ENCODE assay signal across 17 cellular contexts in genomic region chr7:240887-241421, GRCh38. TPM values are rescaled to one million over a fixed set of nuclear protein-coding genes. Genes with fewer than 3 reads are reported as not detected.
DNase-seq lines count a peak whose midpoint lies in the region; ATAC-seq, FAIRE-seq and TF ChIP-seq lines count a peak whose summit lies in the region.
"Had no signal": no experiment of that assay in that cellular context is flagged by ENCODE, and none has a peak within 500 bp of the region (broad histone marks: within the 10 kb centered on the region; RNA-seq: fewer than 3 reads in every experiment).

No MANE protein-coding gene starts in this region.

- peaks cover 6% of the 10 kb centered on the region for H3K4me1 Mint-ChIP-seq in activated naive CD8-positive, alpha-beta T cell treated with anti-CD3 and anti-CD28 coated beads, Interleukin-2, amount 10 ng/mL, durations not matched to agents 7 days and 5 days
- H3K4me1 Mint-ChIP-seq in type B pancreatic cell (ENCODE audit: unreplicated experiment) = peaks cover 5% of the 10 kb centered on the region
- H3K4me1 Mint-ChIP-seq: central memory CD8-positive, alpha-beta T cell had no signal

- peak; percentile 36 for ATAC-seq in activated naive CD8-positive, alpha-beta T cell treated with anti-CD3 and anti-CD28 coated beads, Interleukin-2, amount 10 ng/mL, durations not matched to agents 7 days and 5 days (ENCODE audit: low read depth)
- no peak for ATAC-seq in GM21390 (IDR thresholded peaks at IDR 0.05; ENCODE audit: unreplicated experiment)

- POLR2A ChIA-PET in activated naive CD8-positive, alpha-beta T cell treated with anti-CD3 and anti-CD28 coated beads, Interleukin-2, amount 10 ng/mL, durations not matched to agents 7 days and 5 days (lab: Charles Lee) = no interaction called here

- no peak for TF ChIP-seq POLR2A in GM12891 (IDR thresholded peaks at IDR 0.05; ENCODE audit: low read depth, low read length)

- no peaks in the 10 kb centered on the region for H3K27me3 Mint-ChIP-seq in activated naive CD8-positive, alpha-beta T cell treated with anti-CD3 and anti-CD28 coated beads, Interleukin-2, amount 10 ng/mL, durations not matched to agents 7 days and 5 days
- no peaks in the 10 kb centered on the region for H3K27me3 Mint-ChIP-seq in type B pancreatic cell
- H3K27me3 Mint-ChIP-seq: central memory CD8-positive, alpha-beta T cell had no signal

- no peaks in the 10 kb centered on the region for H3K36me3 Mint-ChIP-seq in activated naive CD8-positive, alpha-beta T cell treated with anti-CD3 and anti-CD28 coated beads, Interleukin-2, amount 10 ng/mL, durations not matched to agents 7 days and 5 days
- H3K36me3 Mint-ChIP-seq in type B pancreatic cell = no peaks in the 10 kb centered on the region

- TF ChIP-seq CTCF in type B pancreatic cell (conservative IDR thresholded peaks at IDR 0.05) = no peak

- no peak for FAIRE-seq in GM12891 (lab: Jason Lieb, UNC)

- DNase-seq in stimulated activated CD4-positive, alpha-beta T cell treated with anti-CD3 and anti-CD28 coated beads, Interleukin-4, amount 100 ng/mL, for 1 hour = peak; percentile 20
- DNase-seq in stimulated activated CD4-positive, alpha-beta T cell treated with anti-CD3 and anti-CD28 coated beads, Interleukin-4, amount 100 ng/mL, for 24 hours = no peak
- DNase-seq in activated naive CD8-positive, alpha-beta T cell treated with anti-CD3 and anti-CD28 coated beads, Interleukin-2, amount 10 ng/mL, durations not matched to agents 7 days and 5 days = no peak
- DNase-seq in left kidney (ENCODE audit: low read depth, low spot score) = peak; percentile 68
- no peak for DNase-seq in type B pancreatic cell (ENCODE audit: extremely low spot score, unreplicated experiment)
- DNase-seq in T-helper 2 cell = no peak
- DNase-seq in GM12891 (ENCODE audit: insufficient read length, low spot score) = no peak
- DNase-seq: activated gamma-delta T cell treated with Interleukin-2 at 50 U/mL for 16 hours; C1 segment of cervical spinal cord; erythroblast; mucosa of descending colon; NCI-H2081 treated with DMSO at 0.1 percent for 48 hours; stimulated activated CD4-positive, alpha-beta T cell treated with anti-CD3 and anti-CD28 coated beads, Interleukin-2, amount 100 ng/mL, for 48 hours; stomach had no signal

- H3K9me3 Mint-ChIP-seq in activated naive CD8-positive, alpha-beta T cell treated with anti-CD3 and anti-CD28 coated beads, Interleukin-2, amount 10 ng/mL, durations not matched to agents 7 days and 5 days = peaks cover 1% of the 10 kb centered on the region
- H3K9me3 Mint-ChIP-seq in type B pancreatic cell = no peaks in the 10 kb centered on the region
- H3K9me3 Mint-ChIP-seq: central memory CD8-positive, alpha-beta T cell had no signal

- H3K27ac Mint-ChIP-seq in activated naive CD8-positive, alpha-beta T cell treated with anti-CD3 and anti-CD28 coated beads, Interleukin-2, amount 10 ng/mL, durations not matched to agents 7 days and 5 days = no peak overlapping the region
- no peak overlapping the region for H3K27ac Mint-ChIP-seq in type B pancreatic cell

- H3K4me3 Mint-ChIP-seq in activated naive CD8-positive, alpha-beta T cell treated with anti-CD3 and anti-CD28 coated beads, Interleukin-2, amount 10 ng/mL, durations not matched to agents 7 days and 5 days = no peak overlapping the region
- no peak overlapping the region for H3K4me3 Mint-ChIP-seq in type B pancreatic cell
- H3K4me3 Mint-ChIP-seq: central memory CD8-positive, alpha-beta T cell had no signal

TF ChIP-seq in GM12891, 5 proteins besides CTCF, POLR2A, EP300 and RAD21:
- TF ChIP-seq SPI1 (IDR thresholded peaks at IDR 0.05; ENCODE audit: low read depth, low read length) (no peak), POU2F2 (IDR thresholded peaks at IDR 0.05; ENCODE audit: low read depth, low read length) (no peak), PAX5 (IDR thresholded peaks at IDR 0.05; ENCODE audit: insufficient read depth, low read length, severe bottlenecking) (no peak), POLR2AphosphoS5 (IDR thresholded peaks at IDR 0.05; ENCODE audit: low read depth, low read length) (no peak), TAF1 (IDR thresholded peaks at IDR 0.05; ENCODE audit: low read depth, low read length) (no peak)
TF ChIP-seq in GM12891: peak in this region for 0.

RNA-seq across cellular contexts. Expression of gene FAM20C, which starts 48.6 kb away (rescaled TPM):
- 1 to 10 TPM; 2.6 to 4.1 TPM for total RNA-seq in activated naive CD8-positive, alpha-beta T cell treated with anti-CD3 and anti-CD28 coated beads, Interleukin-2, amount 10 ng/mL, durations not matched to agents 7 days and 5 days
- 17.4 and 18.1 TPM in 2 replicates for total RNA-seq in type B pancreatic cell (ENCODE audit: low replicate concordance)
- not detected for polyA plus RNA-seq in GM12891 (2012; ENCODE audit: low read depth, missing spikeins)

RNA-seq across cellular contexts. Expression of gene FOXL3, which starts 49.0 kb away (rescaled TPM):
- not detected for total RNA-seq in activated naive CD8-positive, alpha-beta T cell treated with anti-CD3 and anti-CD28 coated beads, Interleukin-2, amount 10 ng/mL, durations not matched to agents 7 days and 5 days
- not detected in 2 replicates for total RNA-seq in type B pancreatic cell (ENCODE audit: low replicate concordance)
- not detected for polyA plus RNA-seq in GM12891 (2012; ENCODE audit: low read depth, missing spikeins)
- total RNA-seq: posterior vena cava, stomach had no signal
- polyA plus RNA-seq: stomach had no signal

Comparison
In these comparisons a context has a peak if more than half of its experiments do, and no peak if none do; other contexts are left out.
1. DNase-seq: peak in stimulated activated CD4-positive, alpha-beta T cell treated with anti-CD3 and anti-CD28 coated beads, Interleukin-4, amount 100 ng/mL, for 1 hour (single experiment) and left kidney (single experiment); none in stimulated activated CD4-positive, alpha-beta T cell treated with anti-CD3 and anti-CD28 coated beads, Interleukin-4, amount 100 ng/mL, for 24 hours (single experiment), activated naive CD8-positive, alpha-beta T cell treated with anti-CD3 and anti-CD28 coated beads, Interleukin-2, amount 10 ng/mL, durations not matched to agents 7 days and 5 days (single experiment), type B pancreatic cell (single experiment), T-helper 2 cell (0 of 5) and GM12891 (single experiment).